ENCODE assay signal across 8 cellular contexts in genomic region chr6:88870728-88871330, GRCh38.
A peak's percentile ranks its signal among the peaks of the same experiment; 100 is the strongest.
DNase-seq lines count a peak whose midpoint lies in the region; ATAC-seq and TF ChIP-seq lines count a peak whose summit lies in the region.

No MANE protein-coding gene starts in this region.

- TF ChIP-seq CTCF in natural killer cell (IDR thresholded peaks at IDR 0.05) (peak; percentile 90), vagina (IDR thresholded peaks at IDR 0.05) (peak in 2 of 3 experiments; percentile 57 to 67)

- TF ChIP-seq POLR2A in vagina (IDR thresholded peaks at IDR 0.05) = no peak

- H2AK5ac ChIP-seq in mesendoderm (ENCODE audit: low read length) = no peak overlapping the region

- ATAC-seq in natural killer cell (peak; percentile 34 to 55 (median 52)), SK-N-SH treated with all-trans-retinoic acid at 6 μM for 48 hours (peak; percentile 75), HG02798 (IDR thresholded peaks at IDR 0.05; ENCODE audit: poor library complexity, unreplicated experiment) (no peak)
- ATAC-seq in natural killer cell treated with Interleukin-12 subunit alpha and Interleukin-12 subunit beta and Interleukin-15 and Interleukin-18, amount 100 ng/mL, for 72 hours = no peak

- no CpG with 5 or more reads among the region's 1 CpG for WGBS in mesendoderm (ENCODE audit: extremely low coverage, insufficient coverage, low lambda C conversion rate)

- no peaks in the 10 kb centered on the region for H3K27me3 Mint-ChIP-seq in natural killer cell (ENCODE audit: low read depth in 2 of 2)
- H3K27me3 Mint-ChIP-seq in natural killer cell treated with Interleukin-12 subunit alpha and Interleukin-12 subunit beta and Interleukin-15 and Interleukin-18, amount 100 ng/mL, for 72 hours = no peaks in the 10 kb centered on the region

- H3K4me1 Mint-ChIP-seq in natural killer cell = peaks cover 0 to 11% of the 10 kb centered on the region in 2 donors
- peaks cover 7 to 9% of the 10 kb centered on the region in 2 donors for H3K4me1 Mint-ChIP-seq in natural killer cell treated with Interleukin-12 subunit alpha and Interleukin-12 subunit beta and Interleukin-15 and Interleukin-18, amount 100 ng/mL, for 72 hours (ENCODE audit: low read depth in 2 of 2)

- no peaks in the 10 kb centered on the region for H3K9me3 ChIP-seq in vagina

- no peaks in the 10 kb centered on the region for H3K79me2 ChIP-seq in mesendoderm (ENCODE audit: control insufficient read depth, insufficient read depth, low read length)

- H3K9ac ChIP-seq in mesendoderm (ENCODE audit: low read length) = no peak overlapping the region

- no peak overlapping the region for H2BK5ac ChIP-seq in mesendoderm (ENCODE audit: low read length)

- no peak overlapping the region for H3K4me2 ChIP-seq in mesendoderm (ENCODE audit: low read length)

- no peaks in the 10 kb centered on the region for H3K4me1 ChIP-seq in mesendoderm (ENCODE audit: control insufficient read depth, low read depth, low read length)
- H3K4me1 ChIP-seq in vagina = no peaks in the 10 kb centered on the region

- no peak for DNase-seq in natural killer cell
- no peak for DNase-seq in natural killer cell treated with Interleukin-12 subunit alpha and Interleukin-12 subunit beta and Interleukin-15 and Interleukin-18, amount 100 ng/mL, for 72 hours (ENCODE audit: low spot score)
- peak; percentile 56 for DNase-seq in LoVo (ENCODE audit: low spot score)
- peak; percentile 84 for DNase-seq in dermis blood vessel endothelial cell
- DNase-seq in mesendoderm = peak; percentile 58
- no peak for DNase-seq in vagina (ENCODE audit: extremely low spot score in 2 of 2)

- no peaks in the 10 kb centered on the region for H3K79me1 ChIP-seq in mesendoderm (ENCODE audit: low read length)

- H3K27ac ChIP-seq in mesendoderm (ENCODE audit: low read depth, low read length) (no peak overlapping the region), vagina (no peak overlapping the region)

- no peak overlapping the region for H3K4me3 ChIP-seq in mesendoderm (ENCODE audit: low read length)
- H3K4me3 ChIP-seq in vagina = no peak overlapping the region

- no peak overlapping the region for H3K56ac ChIP-seq in mesendoderm (ENCODE audit: low read length)

- intact Hi-C loops in natural killer cell (cut with micrococcal nuclease) = loop anchor here (1.0 to 5.0 kb wide), 3 partner anchors 1038 to 1734 kb away; no protein-coding TSS in a partner anchor
- intact Hi-C loops in vagina (cut with DNase I) = loop anchor here (5.0 kb wide), 1 partner anchor 944 kb away; no protein-coding TSS in a partner anchor

- H3K4me3 Mint-ChIP-seq in natural killer cell = no peak overlapping the region
- no peak overlapping the region for H3K4me3 Mint-ChIP-seq in natural killer cell treated with Interleukin-12 subunit alpha and Interleukin-12 subunit beta and Interleukin-15 and Interleukin-18, amount 100 ng/mL, for 72 hours

- no peak overlapping the region for H2BK15ac ChIP-seq in mesendoderm (replicated peaks; ENCODE audit: low read depth)

- no peak overlapping the region for H4K5ac ChIP-seq in mesendoderm (ENCODE audit: low read length)

- H3K27ac Mint-ChIP-seq in natural killer cell = no peak overlapping the region
- H3K27ac Mint-ChIP-seq in natural killer cell treated with Interleukin-12 subunit alpha and Interleukin-12 subunit beta and Interleukin-15 and Interleukin-18, amount 100 ng/mL, for 72 hours = no peak overlapping the region

- no peaks in the 10 kb centered on the region for H3K36me3 Mint-ChIP-seq in natural killer cell
- peaks cover 5% of the 10 kb centered on the region for H3K36me3 Mint-ChIP-seq in natural killer cell treated with Interleukin-12 subunit alpha and Interleukin-12 subunit beta and Interleukin-15 and Interleukin-18, amount 100 ng/mL, for 72 hours

- H3K27me3 ChIP-seq in mesendoderm (ENCODE audit: insufficient read depth, low read length, poor library complexity) (no peaks in the 10 kb centered on the region), vagina (no peaks in the 10 kb centered on the region)

- H4K8ac ChIP-seq in mesendoderm (ENCODE audit: low read depth, low read length) = no peak overlapping the region

- H3K4ac ChIP-seq in mesendoderm (ENCODE audit: low read depth, low read length) = no peak overlapping the region

- no peak overlapping the region for H2BK120ac ChIP-seq in mesendoderm (ENCODE audit: low read depth, low read length)

- H3K9me3 Mint-ChIP-seq in natural killer cell = no peaks in the 10 kb centered on the region
- H3K9me3 Mint-ChIP-seq in natural killer cell treated with Interleukin-12 subunit alpha and Interleukin-12 subunit beta and Interleukin-15 and Interleukin-18, amount 100 ng/mL, for 72 hours = no peaks in the 10 kb centered on the region

- no peak overlapping the region for H3K23ac ChIP-seq in mesendoderm (ENCODE audit: low read length)

- H3K18ac ChIP-seq in mesendoderm (ENCODE audit: low read length) = no peak overlapping the region

- no peaks in the 10 kb centered on the region for H3K36me3 ChIP-seq in mesendoderm (ENCODE audit: control insufficient read depth, insufficient read depth, low read length)
- no peaks in the 10 kb centered on the region for H3K36me3 ChIP-seq in vagina

TF ChIP-seq in SK-N-SH treated with all-trans-retinoic acid at 6 μM for 48 hours, 23 proteins besides CTCF, POLR2A, EP300 and RAD21:
- TF ChIP-seq TSHZ2 (CRISPR knock-in tag; IDR thresholded peaks at IDR 0.05) (no peak), ZNF70 (CRISPR knock-in tag; IDR thresholded peaks at IDR 0.05) (0 out of 2 replicates have a peak, but pooled peaks have one; percentile 47)

Comparison
In these comparisons a context has a peak if more than half of its experiments do, and no peak if none do; other contexts are left out.
1. ATAC-seq: peak in natural killer cell (3 of 3) and SK-N-SH treated with all-trans-retinoic acid at 6 μM for 48 hours (single experiment); none in natural killer cell treated with Interleukin-12 subunit alpha and Interleukin-12 subunit beta and Interleukin-15 and Interleukin-18, amount 100 ng/mL, for 72 hours (0 of 2) and HG02798 (single experiment).
2. DNase-seq: peak in LoVo (single experiment), dermis blood vessel endothelial cell (single experiment) and mesendoderm (single experiment); none in natural killer cell (single experiment), natural killer cell treated with Interleukin-12 subunit alpha and Interleukin-12 subunit beta and Interleukin-15 and Interleukin-18, amount 100 ng/mL, for 72 hours (single experiment) and vagina (0 of 2).